ENCODE assay signal across 16 cellular contexts in the genomic region with DNA sequence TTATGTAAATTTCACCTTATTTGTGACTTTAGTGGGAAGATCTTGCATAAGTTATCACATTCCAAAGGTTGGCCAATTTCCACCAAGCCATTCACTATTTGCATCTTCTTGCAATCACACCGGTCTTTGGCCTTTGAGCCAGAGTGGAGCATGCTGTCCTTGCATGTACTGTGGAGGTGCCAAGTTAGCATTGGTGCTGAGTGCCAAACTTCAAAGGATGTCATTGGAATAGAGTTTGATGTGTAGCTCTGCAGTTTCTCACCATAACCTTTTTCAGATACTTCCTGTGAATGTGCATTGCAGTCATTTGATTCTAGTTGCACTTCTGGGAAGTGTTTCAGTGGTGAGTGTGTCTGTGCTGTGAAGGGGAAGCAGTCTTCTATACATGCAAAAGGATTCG.
"Had no signal": no experiment of that assay in that cellular context is flagged by ENCODE, and none has a peak within 500 bp of the region (broad histone marks: within the 10 kb centered on the region; RNA-seq: fewer than 3 reads in every experiment).

No MANE protein-coding gene starts in this region.

- H3K9me3 ChIP-seq: breast epithelium, colonic mucosa, esophagus squamous epithelium, heart left ventricle, mucosa of descending colon, transverse colon had no signal

- H3K36me3 ChIP-seq: breast epithelium, colonic mucosa, esophagus squamous epithelium, heart left ventricle, transverse colon had no signal

- H3K4me1 ChIP-seq: breast epithelium, colonic mucosa, esophagus squamous epithelium, heart left ventricle, transverse colon had no signal

- DNase-seq: activated gamma-delta T cell treated with Interleukin-2 at 50 U/mL for 16 hours; activated T-cell treated with anti-CD3 and anti-CD28 coated beads, Interleukin-2, amount 50 U/mL, for 1 hour; amniotic stem cell; colonic mucosa; dorsolateral prefrontal cortex; esophagus squamous epithelium; heart left ventricle; mucosa of descending colon; nucleus accumbens; stimulated activated CD4-positive, alpha-beta T cell treated with anti-CD3 and anti-CD28 coated beads, Interleukin-15, amount 100 ng/mL, for 24 hours; T-helper 1 cell; transverse colon had no signal

- H3K4me2 ChIP-seq: smooth muscle cell had no signal

- H3K27me3 ChIP-seq: breast epithelium, colonic mucosa, dorsolateral prefrontal cortex, esophagus squamous epithelium, heart left ventricle, transverse colon had no signal

- H3K4me3 ChIP-seq: breast epithelium, colonic mucosa, dorsolateral prefrontal cortex, esophagus squamous epithelium, heart left ventricle, mucosa of descending colon, smooth muscle cell, transverse colon had no signal

- ATAC-seq: mucosa of descending colon; sciatic nerve; stimulated activated memory B cell treated with anti-CD40 and anti-IgM and Interleukin-4, amounts not matched to agents 10 μg/mL and 1 μg/mL and 100 μg/mL, for 72 hours had no signal

- H3K27ac ChIP-seq: breast epithelium, colonic mucosa, dorsolateral prefrontal cortex, esophagus squamous epithelium, heart left ventricle, transverse colon had no signal
